8 cellular contexts compared by ENCODE assay signal in the genomic region with DNA sequence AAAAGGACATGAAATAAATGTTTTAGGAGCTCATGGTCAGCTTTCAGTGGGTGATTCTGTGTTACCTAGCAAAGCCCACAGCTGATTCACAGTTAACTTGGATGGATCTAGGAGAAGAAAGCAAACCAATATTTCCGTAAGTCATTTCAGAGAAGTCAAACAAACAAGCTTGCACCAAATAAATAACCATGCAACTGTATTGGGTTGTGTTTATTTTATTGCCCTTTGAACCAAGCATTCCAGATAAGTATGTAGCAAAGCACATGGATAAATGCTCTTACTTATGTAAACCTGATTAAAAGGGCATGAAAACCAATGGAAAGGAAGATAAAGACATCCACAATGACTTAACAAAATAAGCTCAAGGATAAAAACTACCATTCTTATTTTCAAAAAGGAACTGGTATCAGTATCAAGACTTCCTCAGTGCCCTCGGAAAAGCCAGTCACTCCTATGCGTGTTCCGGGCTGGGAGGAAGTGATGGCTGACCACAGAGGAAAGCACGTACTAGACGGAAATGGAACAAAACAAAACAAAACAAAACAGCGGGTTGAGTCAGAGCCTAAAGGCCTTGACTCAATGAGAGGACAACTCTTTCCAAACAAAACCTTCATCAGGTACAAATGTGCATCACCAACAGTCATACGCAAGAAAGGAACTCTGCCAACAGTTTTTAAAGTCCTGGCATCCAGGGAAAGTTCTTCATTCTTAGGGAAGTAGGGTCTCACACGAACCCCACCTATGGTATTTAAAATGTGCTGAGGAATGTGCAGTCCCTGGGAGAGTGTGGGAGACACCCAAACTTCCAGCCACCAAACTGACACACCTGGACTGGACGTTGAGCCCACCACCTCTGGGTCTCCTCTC.
DNase-seq lines count a peak whose midpoint lies in the region; ATAC-seq and TF ChIP-seq lines count a peak whose summit lies in the region.

No MANE protein-coding gene starts in this region.

- H3K27me3 Mint-ChIP-seq in activated CD4-positive, alpha-beta T cell treated with anti-CD3 and anti-CD28 coated beads for 36 hours = no peaks in the 10 kb centered on the region
- H3K27me3 Mint-ChIP-seq in naive thymus-derived CD4-positive, alpha-beta T cell = peaks cover 0 to 12% (median 0%) of the 10 kb centered on the region in 5 donors

- POLR2A ChIA-PET in activated CD4-positive, alpha-beta T cell treated with anti-CD3 and anti-CD28 coated beads for 36 hours (lab: Charles Lee) = no interaction called here
- POLR2A ChIA-PET in naive thymus-derived CD4-positive, alpha-beta T cell (lab: Charles Lee) = interaction anchor here (0.6 to 3.1 kb wide), 21 partner anchors 9 to 455 kb away, joined by 3 to 15 read pairs (median 4); partner anchors contain the start of gene SNRK

- H3K36me3 ChIP-seq in naive thymus-derived CD4-positive, alpha-beta T cell (ENCODE audit: control insufficient read depth in 2 of 3, insufficient read depth in 3 of 3, low read length in 3 of 3) = no peaks in the 10 kb centered on the region
- H3K36me3 ChIP-seq in subcutaneous abdominal adipose tissue (ENCODE audit: control insufficient read depth in 5 of 5, insufficient read depth in 5 of 5, low read length in 5 of 5) = no peaks in the 10 kb centered on the region

- H3K9me3 Mint-ChIP-seq in activated CD4-positive, alpha-beta T cell treated with anti-CD3 and anti-CD28 coated beads for 36 hours (ENCODE audit: low read depth) = peaks cover 2% of the 10 kb centered on the region
- H3K9me3 Mint-ChIP-seq in naive thymus-derived CD4-positive, alpha-beta T cell = peaks cover 0 to 12% (median 0%) of the 10 kb centered on the region in 11 donors

- CTCF ChIA-PET in activated CD4-positive, alpha-beta T cell treated with anti-CD3 and anti-CD28 coated beads for 36 hours (lab: Charles Lee) = interaction anchor here (0.7 to 2.5 kb wide), 9 partner anchors 9 to 841 kb away, joined by 3 to 11 read pairs (median 5); no protein-coding TSS in a partner anchor
- CTCF ChIA-PET in naive thymus-derived CD4-positive, alpha-beta T cell (lab: Charles Lee) = interaction anchor here (0.6 to 2.3 kb wide), 13 partner anchors 9 to 428 kb away, joined by 3 to 13 read pairs (median 3); no protein-coding TSS in a partner anchor

- no peaks in the 10 kb centered on the region for H3K36me3 Mint-ChIP-seq in activated CD4-positive, alpha-beta T cell treated with anti-CD3 and anti-CD28 coated beads for 36 hours (ENCODE audit: low read depth)
- H3K36me3 Mint-ChIP-seq in naive thymus-derived CD4-positive, alpha-beta T cell = peaks cover 0 to 16% (median 0%) of the 10 kb centered on the region in 5 donors

- peak overlapping the region; percentile 77 for H3K27ac Mint-ChIP-seq in activated CD4-positive, alpha-beta T cell treated with anti-CD3 and anti-CD28 coated beads for 36 hours
- peak overlapping the region; percentile 85 to 97 (median 94) for H3K27ac Mint-ChIP-seq in naive thymus-derived CD4-positive, alpha-beta T cell

- TF ChIP-seq POLR2A in GM18505 (IDR thresholded peaks at IDR 0.05; ENCODE audit: borderline replicate concordance, extremely low read depth, insufficient read depth, insufficient read length) = no peak

- H3K27ac ChIP-seq in cingulate gyrus (ENCODE audit: low read depth, low read length) (peak overlapping the region; percentile 73), subcutaneous abdominal adipose tissue (ENCODE audit: low read depth, low read length) (peak overlapping the region; percentile 59)
- peak overlapping the region; percentile 50 for H3K27ac ChIP-seq in naive thymus-derived CD4-positive, alpha-beta T cell (ENCODE audit: low read depth, low read length)

- peak overlapping the region in 2 of 5 donors; percentile 16 to 40 for H3K9ac ChIP-seq in subcutaneous abdominal adipose tissue (ENCODE audit: low read length in 5 of 5)

- H3K4me3 ChIP-seq in naive thymus-derived CD4-positive, alpha-beta T cell (ENCODE audit: low read length) = peak overlapping the region; percentile 18
- peak overlapping the region in 1 of 5 donors; percentile 11 for H3K4me3 ChIP-seq in subcutaneous abdominal adipose tissue (ENCODE audit: low read depth in 1 of 5, low read length in 5 of 5)

- no peaks in the 10 kb centered on the region for H3K9me3 ChIP-seq in naive thymus-derived CD4-positive, alpha-beta T cell (ENCODE audit: control insufficient read depth in 2 of 3, low read length in 3 of 3)
- H3K9me3 ChIP-seq in subcutaneous abdominal adipose tissue (ENCODE audit: control insufficient read depth in 5 of 5, low read length in 5 of 5) = peaks cover 0 to 7% (median 0%) of the 10 kb centered on the region in 5 donors

- H3K4me3 Mint-ChIP-seq in activated CD4-positive, alpha-beta T cell treated with anti-CD3 and anti-CD28 coated beads for 36 hours = peak overlapping the region; percentile 7
- peak overlapping the region in 9 of 10 donors; percentile 48 to 81 (median 60) for H3K4me3 Mint-ChIP-seq in naive thymus-derived CD4-positive, alpha-beta T cell

- intact Hi-C loops in activated CD4-positive, alpha-beta T cell treated with anti-CD3 and anti-CD28 coated beads for 36 hours (cut with DNase I, micrococcal nuclease) = loop anchor here (1.0 to 5.0 kb wide), 5 partner anchors 103 to 233 kb away; partner anchors contain the start of genes ANO10 (in 1 of the 2) and SNRK (in 1 of the 2)
- intact Hi-C loops in naive thymus-derived CD4-positive, alpha-beta T cell (cut with micrococcal nuclease) = loop anchor here (1.0 to 10.0 kb wide), 10 partner anchors 11 to 585 kb away; partner anchors contain the start of genes ACKR2 (in 1 of the 2), ANO10 (in 1 of the 2), HIGD1A (in 1 of the 2) and SNRK (in 1 of the 2)

- ATAC-seq in HG03159 (IDR thresholded peaks at IDR 0.05; ENCODE audit: unreplicated experiment) (peak; percentile 76), GM18505 (IDR thresholded peaks at IDR 0.05; ENCODE audit: unreplicated experiment) (no peak)
- ATAC-seq in activated CD4-positive, alpha-beta T cell treated with anti-CD3 and anti-CD28 coated beads for 36 hours = peak; percentile 94
- peak; percentile 98 for ATAC-seq in naive thymus-derived CD4-positive, alpha-beta T cell

- no peaks in the 10 kb centered on the region for H3K27me3 ChIP-seq in naive thymus-derived CD4-positive, alpha-beta T cell (ENCODE audit: control insufficient read depth in 2 of 2, insufficient read depth in 2 of 2, low read length in 2 of 2)
- H3K27me3 ChIP-seq in subcutaneous abdominal adipose tissue (ENCODE audit: control insufficient read depth in 5 of 5, insufficient read depth in 4 of 5, low read length in 5 of 5) = no peaks in the 10 kb centered on the region

- DNase-seq in activated CD4-positive, alpha-beta T cell treated with anti-CD3 and anti-CD28 coated beads for 36 hours = peak; percentile 81
- DNase-seq in naive thymus-derived CD4-positive, alpha-beta T cell = peak in 8 of 9 donors; percentile 58 to 91 (median 85)
- DNase-seq in foreskin melanocyte (no peak), NCI-H2171 treated with DMSO at 0.1 percent for 48 hours (lab: John Stamatoyannopoulos, UW) (no peak)

- peaks cover 30 to 39% of the 10 kb centered on the region in 2 donors for H3K4me1 ChIP-seq in naive thymus-derived CD4-positive, alpha-beta T cell (ENCODE audit: control insufficient read depth in 2 of 2, insufficient read depth in 2 of 2, low read length in 2 of 2)
- peaks cover 13 to 53% (median 34%) of the 10 kb centered on the region in 5 donors for H3K4me1 ChIP-seq in subcutaneous abdominal adipose tissue (ENCODE audit: control insufficient read depth in 5 of 5, insufficient read depth in 5 of 5, low read length in 5 of 5)

- peaks cover 47% of the 10 kb centered on the region for H3K4me1 Mint-ChIP-seq in activated CD4-positive, alpha-beta T cell treated with anti-CD3 and anti-CD28 coated beads for 36 hours
- H3K4me1 Mint-ChIP-seq in naive thymus-derived CD4-positive, alpha-beta T cell = peaks cover 40 to 83% (median 70%) of the 10 kb centered on the region in 7 donors

Comparison
In these comparisons a context has a peak if more than half of its experiments do, and no peak if none do; other contexts are left out.
1. DNase-seq: peak in activated CD4-positive, alpha-beta T cell treated with anti-CD3 and anti-CD28 coated beads for 36 hours (single experiment) and naive thymus-derived CD4-positive, alpha-beta T cell (8 of 9); none in foreskin melanocyte (single experiment) and NCI-H2171 treated with DMSO at 0.1 percent for 48 hours (single experiment).
2. Peak in every context shown above with its lines, with median percentiles within 50 percentile points of each other: H3K27ac ChIP-seq.